In genomic region chr7:2243483-2243840, GRCh38 we compare ENCODE assay signal across 3 cellular contexts.
TF ChIP-seq lines count a peak whose summit lies in the region.

No MANE protein-coding gene starts in this region.

TF ChIP-seq in SK-N-SH, 30 proteins besides CTCF, POLR2A, EP300 and RAD21 (continued from another document):
- TF ChIP-seq ZBTB33 (IDR thresholded peaks at IDR 0.05; ENCODE audit: borderline replicate concordance, low read depth) (no peak), IRF3 (IDR thresholded peaks at IDR 0.05; ENCODE audit: low read depth, low read length) (no peak), GABPA (IDR thresholded peaks at IDR 0.05; ENCODE audit: low read depth) (no peak), CHD2 (IDR thresholded peaks at IDR 0.05; ENCODE audit: low read length, partially characterized antibody) (no peak), GATA2 (CRISPR knock-in tag; IDR thresholded peaks at IDR 0.05) (no peak), RFX5 (IDR thresholded peaks at IDR 0.05; ENCODE audit: low read length) (no peak), NRF1 (IDR thresholded peaks at IDR 0.05; ENCODE audit: low read depth, low read length) (no peak), TAF1 (IDR thresholded peaks at IDR 0.05; ENCODE audit: borderline replicate concordance, low read depth, low read length) (no peak), EZH2phosphoT487 (IDR thresholded peaks at IDR 0.05; ENCODE audit: borderline replicate concordance, low read depth) (no peak), USF2 (IDR thresholded peaks at IDR 0.05; ENCODE audit: borderline replicate concordance, low read depth, low read length) (no peak), USF1 (IDR thresholded peaks at IDR 0.05; ENCODE audit: borderline replicate concordance, low read depth) (no peak), TEAD4 (IDR thresholded peaks at IDR 0.05; ENCODE audit: borderline replicate concordance, insufficient read depth) (no peak), PBX3 (IDR thresholded peaks at IDR 0.05) (no peak), MEF2A (IDR thresholded peaks at IDR 0.05; ENCODE audit: borderline replicate concordance, low read depth) (no peak), MXI1 (IDR thresholded peaks at IDR 0.05; ENCODE audit: low read depth, low read length) (no peak)

TF ChIP-seq in SK-N-SH treated with all-trans-retinoic acid at 6 μM for 48 hours, 23 proteins besides CTCF, POLR2A, EP300 and RAD21:
- TF ChIP-seq SNAI2 (CRISPR knock-in tag; IDR thresholded peaks at IDR 0.05) (no peak), CSDC2 (CRISPR knock-in tag; IDR thresholded peaks at IDR 0.05) (no peak), BACH2 (CRISPR knock-in tag; IDR thresholded peaks at IDR 0.05; ENCODE audit: borderline replicate concordance) (no peak), ARNTL (CRISPR knock-in tag; IDR thresholded peaks at IDR 0.05; ENCODE audit: borderline replicate concordance, low read depth) (no peak), OSR1 (CRISPR knock-in tag; IDR thresholded peaks at IDR 0.05) (no peak), ZC3H10 (CRISPR knock-in tag; IDR thresholded peaks at IDR 0.05) (no peak), ZNF70 (CRISPR knock-in tag; IDR thresholded peaks at IDR 0.05) (no peak), PPARA (CRISPR knock-in tag; IDR thresholded peaks at IDR 0.05; ENCODE audit: borderline replicate concordance) (no peak)

TF ChIP-seq in GM12891, 5 proteins besides CTCF, POLR2A, EP300 and RAD21 (continued from another document):
- TF ChIP-seq POLR2AphosphoS5 (IDR thresholded peaks at IDR 0.05; ENCODE audit: low read depth, low read length) (no peak), SPI1 (IDR thresholded peaks at IDR 0.05; ENCODE audit: low read depth, low read length) (no peak), POU2F2 (IDR thresholded peaks at IDR 0.05; ENCODE audit: low read depth, low read length) (no peak), PAX5 (IDR thresholded peaks at IDR 0.05; ENCODE audit: insufficient read depth, low read length, severe bottlenecking) (no peak)
